In the genomic region with DNA sequence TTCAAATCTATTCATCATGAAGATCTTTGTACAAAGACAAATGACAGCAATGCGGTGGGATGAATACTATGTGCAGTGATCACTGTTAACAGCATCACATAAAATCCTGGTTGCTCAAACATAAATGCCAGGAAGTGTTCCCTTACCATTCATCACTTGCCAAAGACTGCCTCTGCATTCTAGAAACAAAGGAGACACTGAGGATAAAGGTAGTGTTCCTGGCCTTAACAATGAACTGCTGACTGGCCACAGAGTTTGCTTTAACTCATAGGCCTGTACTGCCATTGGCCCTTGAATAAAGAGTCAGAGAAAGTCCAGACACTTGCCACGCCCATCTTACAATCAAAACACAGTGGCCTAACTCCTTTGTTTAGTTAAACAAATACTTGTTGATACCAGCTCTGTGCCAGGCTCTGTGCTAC, we compare ENCODE assay signal across 1 cellular context.
TF ChIP-seq lines count a peak whose summit lies in the region.

No MANE protein-coding gene starts in this region.

TF ChIP-seq in WTC11, 78 proteins besides CTCF, POLR2A, EP300 and RAD21 (continued from another document):
- TF ChIP-seq, protein P1, sequence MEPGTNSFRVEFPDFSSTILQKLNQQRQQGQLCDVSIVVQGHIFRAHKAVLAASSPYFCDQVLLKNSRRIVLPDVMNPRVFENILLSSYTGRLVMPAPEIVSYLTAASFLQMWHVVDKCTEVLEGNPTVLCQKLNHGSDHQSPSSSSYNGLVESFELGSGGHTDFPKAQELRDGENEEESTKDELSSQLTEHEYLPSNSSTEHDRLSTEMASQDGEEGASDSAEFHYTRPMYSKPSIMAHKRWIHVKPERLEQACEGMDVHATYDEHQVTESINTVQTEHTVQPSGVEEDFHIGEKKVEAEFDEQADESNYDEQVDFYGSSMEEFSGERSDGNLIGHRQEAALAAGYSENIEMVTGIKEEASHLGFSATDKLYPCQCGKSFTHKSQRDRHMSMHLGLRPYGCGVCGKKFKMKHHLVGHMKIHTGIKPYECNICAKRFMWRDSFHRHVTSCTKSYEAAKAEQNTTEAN (CRISPR knock-in tag; IDR thresholded peaks at IDR 0.05) = no peak
- TF ChIP-seq ZNF232 (CRISPR knock-in tag; IDR thresholded peaks at IDR 0.05) (no peak), SP1 (CRISPR knock-in tag; conservative IDR thresholded peaks at IDR 0.05) (no peak), ZNF416 (CRISPR knock-in tag; IDR thresholded peaks at IDR 0.05) (no peak), SMAD4 (CRISPR knock-in tag; IDR thresholded peaks at IDR 0.05) (no peak), NFE2L1 (CRISPR knock-in tag; IDR thresholded peaks at IDR 0.05) (no peak), ZNF121 (CRISPR knock-in tag; IDR thresholded peaks at IDR 0.05) (no peak), MYBL2 (CRISPR knock-in tag; IDR thresholded peaks at IDR 0.05) (no peak)
- TF ChIP-seq, protein P2, sequence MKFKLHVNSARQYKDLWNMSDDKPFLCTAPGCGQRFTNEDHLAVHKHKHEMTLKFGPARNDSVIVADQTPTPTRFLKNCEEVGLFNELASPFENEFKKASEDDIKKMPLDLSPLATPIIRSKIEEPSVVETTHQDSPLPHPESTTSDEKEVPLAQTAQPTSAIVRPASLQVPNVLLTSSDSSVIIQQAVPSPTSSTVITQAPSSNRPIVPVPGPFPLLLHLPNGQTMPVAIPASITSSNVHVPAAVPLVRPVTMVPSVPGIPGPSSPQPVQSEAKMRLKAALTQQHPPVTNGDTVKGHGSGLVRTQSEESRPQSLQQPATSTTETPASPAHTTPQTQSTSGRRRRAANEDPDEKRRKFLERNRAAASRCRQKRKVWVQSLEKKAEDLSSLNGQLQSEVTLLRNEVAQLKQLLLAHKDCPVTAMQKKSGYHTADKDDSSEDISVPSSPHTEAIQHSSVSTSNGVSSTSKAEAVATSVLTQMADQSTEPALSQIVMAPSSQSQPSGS (CRISPR knock-in tag; IDR thresholded peaks at IDR 0.05; ENCODE audit: borderline replicate concordance, low read depth) = no peak
